In the genomic region with DNA sequence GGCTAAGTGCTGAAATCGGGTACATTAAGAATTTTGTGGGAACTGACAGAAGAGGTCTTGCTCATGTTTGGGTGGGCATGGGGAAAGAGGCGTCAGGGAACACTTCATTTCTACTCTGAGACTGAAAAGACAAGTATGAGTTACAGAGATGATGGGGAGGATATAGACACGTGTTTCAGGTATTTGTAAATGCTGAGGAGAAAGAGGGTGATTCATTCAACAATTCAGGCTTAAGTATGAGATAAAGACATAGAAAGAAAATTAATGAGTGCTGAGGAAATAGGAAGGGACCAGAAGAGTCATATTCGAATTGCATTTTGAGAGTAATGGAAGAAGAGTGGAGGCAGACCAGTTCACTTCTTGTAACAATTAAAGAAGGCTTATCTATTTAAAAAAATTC, we compare ENCODE assay signal across 16 cellular contexts.
"Had no signal": no experiment of that assay in that cellular context is flagged by ENCODE, and none has a peak within 500 bp of the region (broad histone marks: within the 10 kb centered on the region; RNA-seq: fewer than 3 reads in every experiment).

No MANE protein-coding gene starts in this region.

- H3K9me3 Mint-ChIP-seq: activated naive CD8-positive, alpha-beta T cell treated with anti-CD3 and anti-CD28 coated beads, Interleukin-2, amount 10 ng/mL, durations not matched to agents 7 days and 5 days; immature natural killer cell; nephron had no signal

- H3K27me3 ChIP-seq: pancreas, suprapubic skin, upper lobe of right lung had no signal

- DNase-seq: activated CD4-positive, alpha-beta T cell treated with anti-CD3 and anti-CD28 coated beads, Interleukin-2, amount 50 U/mL, for 4 hours; activated gamma-delta T cell; activated naive CD8-positive, alpha-beta T cell treated with anti-CD3 and anti-CD28 coated beads, Interleukin-2, amount 10 ng/mL, durations not matched to agents 7 days and 5 days; activated T-cell treated with anti-CD3 and anti-CD28 coated beads, Interleukin-2, amount 50 U/mL, for 1 hour; aorta; effector CD8-positive, alpha-beta T cell; immature natural killer cell; left colon; pancreas; stimulated activated CD4-positive, alpha-beta T cell treated with anti-CD3 and anti-CD28 coated beads, Interleukin-2, amount 100 ng/mL, for 48 hours; stimulated activated naive CD8-positive, alpha-beta T cell treated with anti-CD3 and anti-CD28 coated beads, Interleukin-15, Interleukin-2, amounts not matched to agents 100 U/mL and 50 U/mL, for 24 hours; upper lobe of right lung had no signal

- H3K4me1 ChIP-seq: pancreas, upper lobe of right lung had no signal

- H3K27me3 Mint-ChIP-seq: activated naive CD8-positive, alpha-beta T cell treated with anti-CD3 and anti-CD28 coated beads, Interleukin-2, amount 10 ng/mL, durations not matched to agents 7 days and 5 days had no signal

- H3K4me3 ChIP-seq: coronary artery, lung, pancreas, suprapubic skin, upper lobe of right lung had no signal

- H3K4me1 Mint-ChIP-seq: activated naive CD8-positive, alpha-beta T cell treated with anti-CD3 and anti-CD28 coated beads, Interleukin-2, amount 10 ng/mL, durations not matched to agents 7 days and 5 days; immature natural killer cell; nephron had no signal

- H3K27ac Mint-ChIP-seq: activated naive CD8-positive, alpha-beta T cell treated with anti-CD3 and anti-CD28 coated beads, Interleukin-2, amount 10 ng/mL, durations not matched to agents 7 days and 5 days; immature natural killer cell; nephron had no signal

- H3K27ac ChIP-seq: coronary artery, pancreas, suprapubic skin, upper lobe of right lung had no signal

- H3K36me3 ChIP-seq: suprapubic skin, upper lobe of right lung had no signal

- ATAC-seq: left colon; pancreas; stimulated activated naive CD8-positive, alpha-beta T cell treated with anti-CD3 and anti-CD28 coated beads, Interleukin-15, Interleukin-2, amounts not matched to agents 100 U/mL and 50 U/mL, for 24 hours; upper lobe of right lung had no signal

- H3K9me3 ChIP-seq: pancreas, suprapubic skin, upper lobe of right lung had no signal

- H3K4me3 Mint-ChIP-seq: activated naive CD8-positive, alpha-beta T cell treated with anti-CD3 and anti-CD28 coated beads, Interleukin-2, amount 10 ng/mL, durations not matched to agents 7 days and 5 days; immature natural killer cell; nephron had no signal
